In genomic region chr3:128970741-128971048, GRCh38 we compare ENCODE assay signal across 16 cellular contexts. TPM values are rescaled to one million over a fixed set of nuclear protein-coding genes. Genes with fewer than 3 reads are reported as not detected.
DNase-seq lines count a peak whose midpoint lies in the region; ATAC-seq and TF ChIP-seq lines count a peak whose summit lies in the region.
"Had no signal": no experiment of that assay in that cellular context is flagged by ENCODE, and none has a peak within 500 bp of the region (broad histone marks: within the 10 kb centered on the region; RNA-seq: fewer than 3 reads in every experiment).

No MANE protein-coding gene starts in this region.

- H3K36me3 Mint-ChIP-seq in activated CD4-positive, alpha-beta T cell treated with anti-CD3 and anti-CD28 coated beads for 36 hours (ENCODE audit: low read depth) = no peaks in the 10 kb centered on the region
- no peaks in the 10 kb centered on the region for H3K36me3 Mint-ChIP-seq in activated CD8-positive, alpha-beta T cell treated with anti-CD3 and anti-CD28 coated beads, Interleukin-2, amount 10 ng/mL, durations not matched to agents 7 days and 5 days (ENCODE audit: low read depth)
- H3K36me3 Mint-ChIP-seq in neural progenitor cell (peaks cover 12% of the 10 kb centered on the region), chondrocyte (ENCODE audit: low read depth) (no peaks in the 10 kb centered on the region)

- H3K9me3 ChIP-seq in neural progenitor cell (ENCODE audit: low read depth) = no peaks in the 10 kb centered on the region
- H3K9me3 ChIP-seq: thoracic aorta had no signal

- no peaks in the 10 kb centered on the region for H3K27me3 ChIP-seq in neural progenitor cell
- H3K27me3 ChIP-seq: cardiac muscle cell had no signal

- H3K36me3 ChIP-seq in neural progenitor cell = no peaks in the 10 kb centered on the region
- H3K36me3 ChIP-seq: cardiac muscle cell, thoracic aorta had no signal

- CTCF ChIA-PET in activated CD4-positive, alpha-beta T cell treated with anti-CD3 and anti-CD28 coated beads for 36 hours (lab: Charles Lee) = interaction anchor here (0.6 to 5.7 kb wide), 60 partner anchors 10 to 844 kb away, joined by 3 to 80 read pairs (median 5); partner anchors contain the start of genes ACAD9, CFAP92, COPG1 and RPN1
- CTCF ChIA-PET in activated CD8-positive, alpha-beta T cell treated with anti-CD3 and anti-CD28 coated beads, Interleukin-2, amount 10 ng/mL, durations not matched to agents 7 days and 5 days (lab: Charles Lee) = interaction anchor here (0.6 to 5.7 kb wide), 80 partner anchors 11 to 413 kb away, joined by 3 to 115 read pairs (median 6); partner anchors contain the start of genes ACAD9, CFAP92, COPG1 and RAB43

- no peaks in the 10 kb centered on the region for H3K9me3 Mint-ChIP-seq in activated CD4-positive, alpha-beta T cell treated with anti-CD3 and anti-CD28 coated beads for 36 hours (ENCODE audit: low read depth)
- H3K9me3 Mint-ChIP-seq in activated CD8-positive, alpha-beta T cell treated with anti-CD3 and anti-CD28 coated beads, Interleukin-2, amount 10 ng/mL, durations not matched to agents 7 days and 5 days (ENCODE audit: insufficient read depth) = no peaks in the 10 kb centered on the region
- no peaks in the 10 kb centered on the region for H3K9me3 Mint-ChIP-seq in neural progenitor cell
- no peaks in the 10 kb centered on the region for H3K9me3 Mint-ChIP-seq in chondrocyte (ENCODE audit: low read depth)
- H3K9me3 Mint-ChIP-seq: activated B cell treated with CpG ODN at 0.5 μM for 24 hours had no signal

- TF ChIP-seq CTCF in neural progenitor cell (IDR thresholded peaks at IDR 0.05) (no peak), chondrocyte (IDR thresholded peaks at IDR 0.05) (no peak)

- H3K27ac ChIP-seq in neural progenitor cell = no peak overlapping the region
- H3K27ac ChIP-seq: C4-2B, thoracic aorta had no signal

- H3K27ac Mint-ChIP-seq in activated CD4-positive, alpha-beta T cell treated with anti-CD3 and anti-CD28 coated beads for 36 hours = no peak overlapping the region
- no peak overlapping the region for H3K27ac Mint-ChIP-seq in activated CD8-positive, alpha-beta T cell treated with anti-CD3 and anti-CD28 coated beads, Interleukin-2, amount 10 ng/mL, durations not matched to agents 7 days and 5 days
- peak overlapping the region; percentile 79 for H3K27ac Mint-ChIP-seq in neural progenitor cell
- no peak overlapping the region for H3K27ac Mint-ChIP-seq in chondrocyte (ENCODE audit: unreplicated experiment)
- H3K27ac Mint-ChIP-seq: activated B cell treated with CpG ODN at 0.5 μM for 24 hours had no signal

- H3K4me1 ChIP-seq in neural progenitor cell = no peaks in the 10 kb centered on the region

- ATAC-seq in activated CD4-positive, alpha-beta T cell treated with anti-CD3 and anti-CD28 coated beads for 36 hours = peak; percentile 30
- ATAC-seq in activated CD8-positive, alpha-beta T cell treated with anti-CD3 and anti-CD28 coated beads, Interleukin-2, amount 10 ng/mL, durations not matched to agents 7 days and 5 days = peak; percentile 27
- no peak for ATAC-seq in GM19324 (IDR thresholded peaks at IDR 0.05; ENCODE audit: low FRiP score, unreplicated experiment)
- ATAC-seq in HG03280 (IDR thresholded peaks at IDR 0.05; ENCODE audit: unreplicated experiment) = no peak

- H3K4me3 ChIP-seq in neural progenitor cell = no peak overlapping the region
- H3K4me3 ChIP-seq: cardiac muscle cell, thoracic aorta had no signal

- H3F3A ChIP-seq in neural progenitor cell (ENCODE audit: low read depth) = no peaks in the 10 kb centered on the region

- H3K4me3 Mint-ChIP-seq in activated CD4-positive, alpha-beta T cell treated with anti-CD3 and anti-CD28 coated beads for 36 hours = no peak overlapping the region
- H3K4me3 Mint-ChIP-seq in activated CD8-positive, alpha-beta T cell treated with anti-CD3 and anti-CD28 coated beads, Interleukin-2, amount 10 ng/mL, durations not matched to agents 7 days and 5 days = no peak overlapping the region
- H3K4me3 Mint-ChIP-seq in neural progenitor cell (no peak overlapping the region), chondrocyte (ENCODE audit: unreplicated experiment) (no peak overlapping the region)
- H3K4me3 Mint-ChIP-seq: activated B cell treated with CpG ODN at 0.5 μM for 24 hours had no signal

- peaks cover 3% of the 10 kb centered on the region for H3K4me1 Mint-ChIP-seq in activated CD4-positive, alpha-beta T cell treated with anti-CD3 and anti-CD28 coated beads for 36 hours
- H3K4me1 Mint-ChIP-seq in activated CD8-positive, alpha-beta T cell treated with anti-CD3 and anti-CD28 coated beads, Interleukin-2, amount 10 ng/mL, durations not matched to agents 7 days and 5 days (ENCODE audit: low read depth) = peaks cover 14% of the 10 kb centered on the region
- H3K4me1 Mint-ChIP-seq in neural progenitor cell (peaks cover 9% of the 10 kb centered on the region), chondrocyte (ENCODE audit: low read depth) (peaks cover 4% of the 10 kb centered on the region)

- H2AFZ ChIP-seq in neural progenitor cell (replicated peaks) = no peak overlapping the region

- no peak overlapping the region for H3K4me2 ChIP-seq in neural progenitor cell

- POLR2A ChIA-PET in activated CD4-positive, alpha-beta T cell treated with anti-CD3 and anti-CD28 coated beads for 36 hours (lab: Charles Lee) = interaction anchor here (0.6 to 0.9 kb wide), 2 partner anchors 46 to 290 kb away, joined by 3 to 6 read pairs; no protein-coding TSS in a partner anchor
- POLR2A ChIA-PET in activated CD8-positive, alpha-beta T cell treated with anti-CD3 and anti-CD28 coated beads, Interleukin-2, amount 10 ng/mL, durations not matched to agents 7 days and 5 days (lab: Charles Lee) = interaction anchor here (0.6 to 2.1 kb wide), 11 partner anchors 46 to 346 kb away, joined by 3 to 12 read pairs (median 4); partner anchors contain the start of genes HMCES and RAB43

- DNase-seq in activated CD4-positive, alpha-beta T cell treated with anti-CD3 and anti-CD28 coated beads for 36 hours = peak; percentile 16
- DNase-seq in activated CD4-positive, alpha-beta T cell treated with anti-CD3 and anti-CD28 coated beads, Interleukin-2, amount 50 U/mL, for 1 hour = no peak
- DNase-seq in M059J (ENCODE audit: low read depth) (peak; percentile 33), neural progenitor cell (ENCODE audit: low spot score) (no peak), chondrocyte (ENCODE audit: low spot score) (no peak)
- DNase-seq in activated CD8-positive, alpha-beta T cell treated with anti-CD3 and anti-CD28 coated beads, Interleukin-2, amount 10 ng/mL, durations not matched to agents 7 days and 5 days = peak; percentile 45
- DNase-seq: DMS 273 treated with DMSO at 0.1 percent for 48 hours had no signal

- intact Hi-C loops in activated CD4-positive, alpha-beta T cell treated with anti-CD3 and anti-CD28 coated beads for 36 hours (cut with DNase I, micrococcal nuclease) = loop anchor here (1.0 to 2.0 kb wide), 6 partner anchors 46 to 346 kb away; partner anchors contain the start of gene ISY1 (in 1 of the 2)

- no peak overlapping the region for H3K9ac ChIP-seq in neural progenitor cell

- no peaks in the 10 kb centered on the region for H3K27me3 Mint-ChIP-seq in activated CD4-positive, alpha-beta T cell treated with anti-CD3 and anti-CD28 coated beads for 36 hours
- peaks cover 6% of the 10 kb centered on the region for H3K27me3 Mint-ChIP-seq in activated CD8-positive, alpha-beta T cell treated with anti-CD3 and anti-CD28 coated beads, Interleukin-2, amount 10 ng/mL, durations not matched to agents 7 days and 5 days (ENCODE audit: low read depth)
- H3K27me3 Mint-ChIP-seq in neural progenitor cell (ENCODE audit: insufficient read depth, low read depth) = no peaks in the 10 kb centered on the region
- H3K27me3 Mint-ChIP-seq in chondrocyte (ENCODE audit: low read depth) = peaks cover 16% of the 10 kb centered on the region
- H3K27me3 Mint-ChIP-seq: activated B cell treated with CpG ODN at 0.5 μM for 24 hours had no signal

- H3K79me2 ChIP-seq in neural progenitor cell (ENCODE audit: low read depth) = no peaks in the 10 kb centered on the region

- no peaks in the 10 kb centered on the region for H4K20me1 ChIP-seq in neural progenitor cell (ENCODE audit: low read depth)

RNA-seq across cellular contexts. Expression of gene CFAP92, which starts 23.2 kb away (rescaled TPM):
- under 1 TPM; 0.64 to 0.88 TPM for total RNA-seq in activated CD4-positive, alpha-beta T cell treated with anti-CD3 and anti-CD28 coated beads for 36 hours
- 0.27 TPM in 1 of 2 replicates, not detected in the other for total RNA-seq in M059J (2014; rRNA removed; shearing (Covaris generic))
- total RNA-seq in activated CD8-positive, alpha-beta T cell treated with anti-CD3 and anti-CD28 coated beads, Interleukin-2, amount 10 ng/mL, durations not matched to agents 7 days and 5 days = under 1 TPM; 0.18 to 0.26 TPM
- 5.3 and 5.5 TPM in 2 replicates for total RNA-seq in neural progenitor cell (ENCODE audit: low replicate concordance)
- total RNA-seq in chondrocyte = not detected in 3 replicates
- total RNA-seq: A673; activated B cell treated with CpG ODN at 0.5 μM for 24 hours; T-helper 1 cell treated with Interleukin-12 subunit alpha and Interleukin-12 subunit beta and Interleukin-4 antibody, amounts not matched to agents 30 ng/mL and 1 ng/mL, for 36 hours had no signal

RNA-seq across cellular contexts. Expression of gene EFCC1, which starts 30.4 kb away (rescaled TPM):
- total RNA-seq in activated CD4-positive, alpha-beta T cell treated with anti-CD3 and anti-CD28 coated beads for 36 hours = under 1 TPM; 0.19 to 0.39 TPM
- not detected in 2 replicates for total RNA-seq in M059J (2014; rRNA removed; shearing (Covaris generic))
- under 1 TPM; 0.13 to 0.21 TPM for total RNA-seq in activated CD8-positive, alpha-beta T cell treated with anti-CD3 and anti-CD28 coated beads, Interleukin-2, amount 10 ng/mL, durations not matched to agents 7 days and 5 days
- total RNA-seq in neural progenitor cell (ENCODE audit: low replicate concordance) (1.1 and 1.5 TPM in 2 replicates), chondrocyte (0.13 TPM in 1 of 3 replicates, not detected in the others)
- total RNA-seq: A673; activated B cell treated with CpG ODN at 0.5 μM for 24 hours; cardiac muscle cell; renal cortical epithelial cell; T-helper 1 cell treated with Interleukin-12 subunit alpha and Interleukin-12 subunit beta and Interleukin-4 antibody, amounts not matched to agents 30 ng/mL and 1 ng/mL, for 36 hours had no signal

Comparison
In these comparisons a context has a peak if more than half of its experiments do, and no peak if none do; other contexts are left out.
1. DNase-seq: peak in activated CD4-positive, alpha-beta T cell treated with anti-CD3 and anti-CD28 coated beads for 36 hours (single experiment), M059J (single experiment) and activated CD8-positive, alpha-beta T cell treated with anti-CD3 and anti-CD28 coated beads, Interleukin-2, amount 10 ng/mL, durations not matched to agents 7 days and 5 days (single experiment); none in activated CD4-positive, alpha-beta T cell treated with anti-CD3 and anti-CD28 coated beads, Interleukin-2, amount 50 U/mL, for 1 hour (single experiment), neural progenitor cell (single experiment) and chondrocyte (single experiment).
2. ATAC-seq: peak in activated CD4-positive, alpha-beta T cell treated with anti-CD3 and anti-CD28 coated beads for 36 hours (single experiment) and activated CD8-positive, alpha-beta T cell treated with anti-CD3 and anti-CD28 coated beads, Interleukin-2, amount 10 ng/mL, durations not matched to agents 7 days and 5 days (single experiment); none in GM19324 (single experiment) and HG03280 (single experiment).